Comparison of ENCODE assay signal across 19 cellular contexts in the genomic region with DNA sequence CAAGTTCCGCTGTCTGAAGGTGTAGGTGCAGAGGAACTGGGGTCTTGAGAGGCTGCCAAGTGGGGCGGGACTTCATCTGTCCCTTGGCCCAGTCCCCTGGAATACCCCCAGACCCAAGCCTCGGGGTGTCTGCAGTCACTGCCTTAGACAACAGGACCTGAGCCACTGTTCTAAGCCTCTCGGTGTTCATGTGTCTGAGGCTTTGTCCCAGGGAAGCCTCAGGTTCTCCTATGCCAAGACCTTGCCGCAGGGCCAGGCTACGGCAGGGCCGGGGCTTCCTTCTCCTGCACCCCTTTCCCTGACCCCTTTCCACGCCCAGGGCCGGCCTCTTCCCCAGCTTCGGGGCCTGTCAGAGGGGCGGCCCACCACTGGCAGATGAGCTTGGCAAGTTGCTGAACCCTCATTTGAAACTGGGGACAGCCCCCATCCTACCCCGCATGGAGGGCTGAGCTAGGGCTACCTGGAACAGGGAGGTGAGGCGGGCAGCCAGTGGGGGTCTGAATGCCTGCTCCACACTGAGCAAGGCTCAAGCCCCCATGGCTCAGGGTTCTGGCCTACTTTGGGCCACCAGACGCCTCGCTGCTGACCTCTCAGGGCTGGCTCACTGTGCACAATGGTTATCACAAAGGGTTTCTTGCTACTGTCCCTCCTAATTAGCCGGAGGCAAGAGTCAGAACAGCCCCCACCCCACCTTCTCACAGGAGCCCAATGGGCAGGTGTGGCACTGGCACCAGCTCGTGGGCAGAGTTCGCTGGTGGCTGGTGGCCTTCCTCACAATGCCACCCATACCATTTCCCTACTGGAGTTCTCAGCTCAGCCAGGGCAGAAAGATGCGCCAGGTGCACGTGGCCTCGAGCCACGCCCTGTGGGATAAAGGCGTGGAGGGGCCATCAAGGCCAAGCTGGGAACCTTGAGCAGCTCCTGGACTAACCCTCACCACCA. TPM values are rescaled to one million over a fixed set of nuclear protein-coding genes. Genes with fewer than 3 reads are reported as not detected.
A peak's percentile ranks its signal among the peaks of the same experiment; 100 is the strongest.
DNase-seq lines count a peak whose midpoint lies in the region; ATAC-seq and TF ChIP-seq lines count a peak whose summit lies in the region.
"Had no signal": no experiment of that assay in that cellular context is flagged by ENCODE, and none has a peak within 500 bp of the region (broad histone marks: within the 10 kb centered on the region; RNA-seq: fewer than 3 reads in every experiment).

No MANE protein-coding gene starts in this region.

- H3K9me3 Mint-ChIP-seq in stimulated activated naive CD8-positive, alpha-beta T cell treated with anti-CD3 and anti-CD28 coated beads, Interleukin-15, amount 100 ng/mL, for 72 hours: no peaks in the 10 kb centered on the region
- no peaks in the 10 kb centered on the region for H3K9me3 Mint-ChIP-seq in activated CD4-positive, alpha-beta T cell treated with anti-CD3 and anti-CD28 coated beads, Interleukin-2, amount 10 ng/mL, durations not matched to agents 7 days and 5 days
- H3K9me3 Mint-ChIP-seq: CD14-positive monocyte had no signal

- no peaks in the 10 kb centered on the region for H3K9me3 ChIP-seq in psoas muscle

- H3K36me3 Mint-ChIP-seq in activated CD4-positive, alpha-beta T cell treated with anti-CD3 and anti-CD28 coated beads, Interleukin-2, amount 10 ng/mL, durations not matched to agents 7 days and 5 days (ENCODE audit: low read depth): peaks cover 25% of the 10 kb centered on the region

- TF ChIP-seq CTCF in psoas muscle (IDR thresholded peaks at IDR 0.05): no peak

- peaks cover 17% of the 10 kb centered on the region for H3K27me3 Mint-ChIP-seq in stimulated activated naive CD8-positive, alpha-beta T cell treated with anti-CD3 and anti-CD28 coated beads, Interleukin-15, amount 100 ng/mL, for 72 hours
- peaks cover 6% of the 10 kb centered on the region for H3K27me3 Mint-ChIP-seq in activated CD4-positive, alpha-beta T cell treated with anti-CD3 and anti-CD28 coated beads, Interleukin-2, amount 10 ng/mL, durations not matched to agents 7 days and 5 days

- peaks cover 0 to 50% of the 10 kb centered on the region in 2 donors for H3K36me3 ChIP-seq in psoas muscle (ENCODE audit: insufficient read depth in 1 of 2, low read depth in 1 of 2)

- POLR2A ChIA-PET in activated CD4-positive, alpha-beta T cell treated with anti-CD3 and anti-CD28 coated beads, Interleukin-2, amount 10 ng/mL, durations not matched to agents 7 days and 5 days (lab: Charles Lee): no interaction called here

- no peaks in the 10 kb centered on the region for H3K27me3 ChIP-seq in psoas muscle (ENCODE audit: insufficient read depth in 3 of 3, low read length in 2 of 3)

- H3K27ac ChIP-seq in psoas muscle: peak overlapping the region; percentile 76
- H3K27ac ChIP-seq: SK-N-MC had no signal

- H3K4me1 ChIP-seq in psoas muscle: peaks cover 54% of the 10 kb centered on the region

- intact Hi-C loops in psoas muscle (cut with DNase I): loop anchor here (5.0 to 10.0 kb wide), 3 partner anchors 92 to 206 kb away; a partner anchor contains a TSS

- H3K27ac Mint-ChIP-seq in stimulated activated naive CD8-positive, alpha-beta T cell treated with anti-CD3 and anti-CD28 coated beads, Interleukin-15, amount 100 ng/mL, for 72 hours: peak overlapping the region in 1 of 2 donors; percentile 74
- H3K27ac Mint-ChIP-seq in activated CD4-positive, alpha-beta T cell treated with anti-CD3 and anti-CD28 coated beads, Interleukin-2, amount 10 ng/mL, durations not matched to agents 7 days and 5 days: no peak overlapping the region
- H3K27ac Mint-ChIP-seq: CD14-positive monocyte had no signal

- no peak for DNase-seq in stimulated activated naive CD8-positive, alpha-beta T cell treated with anti-CD3 and anti-CD28 coated beads, Interleukin-15, amount 100 ng/mL, for 72 hours
- no peak for DNase-seq in stimulated activated naive CD8-positive, alpha-beta T cell treated with anti-CD3 and anti-CD28 coated beads, Interleukin-15, Interleukin-2, amounts not matched to agents 100 U/mL and 50 U/mL, for 24 hours
- no peak for DNase-seq in psoas muscle
- DNase-seq in activated CD4-positive, alpha-beta T cell treated with anti-CD3 and anti-CD28 coated beads, Interleukin-2, amount 10 ng/mL, durations not matched to agents 7 days and 5 days: no peak
- no peak for DNase-seq in activated naive CD4-positive, alpha-beta T cell (lab: John Stamatoyannopoulos, UW)
- DNase-seq: Calu3, GF-D8, H7, Kasumi-1, NCI-H1105 treated with DMSO at 0.1 percent for 48 hours, NCI-H187, NCI-H748 treated with DMSO at 0.1 percent for 48 hours had no signal

- WGBS in psoas muscle, 3 donors: 83 to 86% (median 83%) methylated on average over 20 to 23 of the region's 23 CpGs

- peaks cover 24% of the 10 kb centered on the region for H3K4me1 Mint-ChIP-seq in stimulated activated naive CD8-positive, alpha-beta T cell treated with anti-CD3 and anti-CD28 coated beads, Interleukin-15, amount 100 ng/mL, for 72 hours
- H3K4me1 Mint-ChIP-seq in activated CD4-positive, alpha-beta T cell treated with anti-CD3 and anti-CD28 coated beads, Interleukin-2, amount 10 ng/mL, durations not matched to agents 7 days and 5 days: no peaks in the 10 kb centered on the region

- no peak overlapping the region for H3K4me3 Mint-ChIP-seq in stimulated activated naive CD8-positive, alpha-beta T cell treated with anti-CD3 and anti-CD28 coated beads, Interleukin-15, amount 100 ng/mL, for 72 hours
- no peak overlapping the region for H3K4me3 Mint-ChIP-seq in activated CD4-positive, alpha-beta T cell treated with anti-CD3 and anti-CD28 coated beads, Interleukin-2, amount 10 ng/mL, durations not matched to agents 7 days and 5 days
- H3K4me3 Mint-ChIP-seq: CD14-positive monocyte had no signal

- ATAC-seq in stimulated activated naive CD8-positive, alpha-beta T cell treated with anti-CD3 and anti-CD28 coated beads, Interleukin-15, amount 100 ng/mL, for 72 hours: peak; percentile 10
- ATAC-seq in stimulated activated naive CD8-positive, alpha-beta T cell treated with anti-CD3 and anti-CD28 coated beads, Interleukin-15, Interleukin-2, amounts not matched to agents 100 U/mL and 50 U/mL, for 24 hours: no peak
- peak; percentile 14 for ATAC-seq in esophagus mucosa
- ATAC-seq in psoas muscle: no peak
- ATAC-seq in HG03097 (IDR thresholded peaks at IDR 0.05; ENCODE audit: low FRiP score, unreplicated experiment): no peak
- ATAC-seq in HG02884 (IDR thresholded peaks at IDR 0.05; ENCODE audit: unreplicated experiment): no peak

- CTCF ChIA-PET in activated CD4-positive, alpha-beta T cell treated with anti-CD3 and anti-CD28 coated beads, Interleukin-2, amount 10 ng/mL, durations not matched to agents 7 days and 5 days (lab: Charles Lee): interaction anchor here (0.5 to 2.5 kb wide), 2 partner anchors 10 to 183 kb away, joined by 3 to 17 read pairs; no protein-coding TSS in a partner anchor

- no peak overlapping the region for H3K4me3 ChIP-seq in psoas muscle
- H3K4me3 ChIP-seq: SK-N-MC had no signal

RNA-seq across cellular contexts. Expression of a gene that starts 7.1 kb away (rescaled TPM):
- total RNA-seq in esophagus mucosa (not detected), psoas muscle (not detected)
- polyA plus RNA-seq in psoas muscle: not detected
- total RNA-seq in activated CD4-positive, alpha-beta T cell treated with anti-CD3 and anti-CD28 coated beads, Interleukin-2, amount 10 ng/mL, durations not matched to agents 7 days and 5 days: not detected
- total RNA-seq: A172, Calu3, H7, Right ventricle myocardium inferior had no signal
- polyA plus RNA-seq: CD14-positive monocyte had no signal

RNA-seq across cellular contexts. Expression of a gene that starts 20.4 kb away (rescaled TPM):
- total RNA-seq in esophagus mucosa (161 TPM), psoas muscle (10 to 100 TPM in 3 of 4 donors, 1 to 10 TPM in 1; 9.8 to 23.0 (median 13.5) TPM)
- 10 to 100 TPM; 16.6 to 19.6 (median 19.1) TPM for polyA plus RNA-seq in psoas muscle
- 100 to 1,000 TPM; 172 to 189 TPM for total RNA-seq in activated CD4-positive, alpha-beta T cell treated with anti-CD3 and anti-CD28 coated beads, Interleukin-2, amount 10 ng/mL, durations not matched to agents 7 days and 5 days

Comparison
In these comparisons a context has a peak if more than half of its experiments do, and no peak if none do; other contexts are left out.
1. ATAC-seq: peak in stimulated activated naive CD8-positive, alpha-beta T cell treated with anti-CD3 and anti-CD28 coated beads, Interleukin-15, amount 100 ng/mL, for 72 hours (single experiment) and esophagus mucosa (single experiment); none in stimulated activated naive CD8-positive, alpha-beta T cell treated with anti-CD3 and anti-CD28 coated beads, Interleukin-15, Interleukin-2, amounts not matched to agents 100 U/mL and 50 U/mL, for 24 hours (single experiment), psoas muscle (0 of 4), HG03097 (single experiment) and HG02884 (single experiment).